ENCODE assay signal across 23 cellular contexts in genomic region chr11:6745018-6745417, GRCh38. TPM values are rescaled to one million over a fixed set of nuclear protein-coding genes. Genes with fewer than 3 reads are reported as not detected.
DNase-seq lines count a peak whose midpoint lies in the region; ATAC-seq and TF ChIP-seq lines count a peak whose summit lies in the region.
"Had no signal": no experiment of that assay in that cellular context is flagged by ENCODE, and none has a peak within 500 bp of the region (broad histone marks: within the 10 kb centered on the region; RNA-seq: fewer than 3 reads in every experiment).

No MANE protein-coding gene starts in this region.

- TF ChIP-seq CTCF in MM.1S (IDR thresholded peaks at IDR 0.05; ENCODE audit: low read length) = no peak
- no peak for TF ChIP-seq CTCF in upper lobe of left lung (IDR thresholded peaks at IDR 0.05)

- no peak overlapping the region for H3K4me3 Mint-ChIP-seq in activated CD4-positive, alpha-beta T cell treated with anti-CD3 and anti-CD28 coated beads, Interleukin-2, amount 10 ng/mL, durations not matched to agents 24 days and 14 days
- H3K4me3 Mint-ChIP-seq: neural progenitor cell, T-cell had no signal

- TF ChIP-seq POLR2A in upper lobe of left lung (IDR thresholded peaks at IDR 0.05) = no peak

- H3K9ac ChIP-seq in MM.1S (ENCODE audit: low read length) (peak overlapping the region; percentile 54; the same call in 1 of the 2 replicates), mucosa of rectum (ENCODE audit: low read depth in 1 of 2, low read length in 2 of 2) (peak overlapping the region in 1 of 2 donors; percentile 20)
- H3K9ac ChIP-seq: neural progenitor cell had no signal

- H3K36me3 ChIP-seq in MM.1S (replicated peaks; ENCODE audit: insufficient read depth, low read length) (no peaks in the 10 kb centered on the region), mucosa of rectum (ENCODE audit: control insufficient read depth in 2 of 2, insufficient read depth in 2 of 2, low read length in 2 of 2) (no peaks in the 10 kb centered on the region), upper lobe of left lung (no peaks in the 10 kb centered on the region)
- H3K36me3 ChIP-seq: BE2C, neural progenitor cell, thyroid gland had no signal

- peak; percentile 53 for DNase-seq in activated CD4-positive, alpha-beta T cell treated with anti-CD3 and anti-CD28 coated beads, Interleukin-2, amount 10 ng/mL, durations not matched to agents 24 days and 14 days
- DNase-seq in activated CD4-positive, alpha-beta T cell treated with anti-CD3 and anti-CD28 coated beads for 48 hours = no peak
- no peak for DNase-seq in MM.1S
- DNase-seq in upper lobe of left lung = no peak
- no peak for DNase-seq in GM19238 (ENCODE audit: insufficient read length, low spot score)
- no peak for DNase-seq in stimulated activated CD4-positive, alpha-beta T cell treated with anti-CD3 and anti-CD28 coated beads, Interleukin-1b, Interleukin-23, amount 100 ng/mL, for 48 hours
- DNase-seq: activated CD8-positive, alpha-beta memory T cell treated with anti-CD3 and anti-CD28 coated beads, Interleukin-2, amount 50 U/mL, for 48 hours; activated effector memory CD4-positive, alpha-beta T cell treated with Interleukin-2 at 50 U/mL for 16 hours; BE2C; DMS153; midbrain; NCI-H1105 treated with DMSO at 0.1 percent for 48 hours; NCI-H524 treated with DMSO at 0.1 percent for 48 hours; SHP77; T-cell; thyroid gland had no signal

- H3K36me3 Mint-ChIP-seq in activated CD4-positive, alpha-beta T cell treated with anti-CD3 and anti-CD28 coated beads, Interleukin-2, amount 10 ng/mL, durations not matched to agents 24 days and 14 days (ENCODE audit: low read depth) = peaks cover 7% of the 10 kb centered on the region
- H3K36me3 Mint-ChIP-seq: neural progenitor cell had no signal

- no peaks in the 10 kb centered on the region for H3K9me2 ChIP-seq in MM.1S (replicated peaks; ENCODE audit: insufficient read depth, low read length)

- H3K4me1 ChIP-seq in MM.1S (ENCODE audit: low read length) (peaks cover 22% of the 10 kb centered on the region), mucosa of rectum (ENCODE audit: control insufficient read depth in 2 of 2, insufficient read depth in 2 of 2, low read length in 2 of 2) (peaks cover 0 to 2% of the 10 kb centered on the region in 2 donors), upper lobe of left lung (peaks cover 0 to 9% (median 3%) of the 10 kb centered on the region in 4 donors)
- H3K4me1 ChIP-seq: BE2C, neural progenitor cell, thyroid gland had no signal

- no peaks in the 10 kb centered on the region for H4K20me1 ChIP-seq in MM.1S (ENCODE audit: insufficient read depth, low read length)

- peaks cover 35% of the 10 kb centered on the region for H3K4me1 Mint-ChIP-seq in activated CD4-positive, alpha-beta T cell treated with anti-CD3 and anti-CD28 coated beads, Interleukin-2, amount 10 ng/mL, durations not matched to agents 24 days and 14 days

- peaks cover 18% of the 10 kb centered on the region for H3F3A ChIP-seq in MM.1S (ENCODE audit: insufficient read depth, low read length)

- no peaks in the 10 kb centered on the region for H3K9me3 Mint-ChIP-seq in activated CD4-positive, alpha-beta T cell treated with anti-CD3 and anti-CD28 coated beads, Interleukin-2, amount 10 ng/mL, durations not matched to agents 24 days and 14 days
- H3K9me3 Mint-ChIP-seq: neural progenitor cell, T-cell had no signal

- peak overlapping the region; percentile 60 for H3K4me2 ChIP-seq in MM.1S (ENCODE audit: low read depth, low read length)
- H3K4me2 ChIP-seq: neural progenitor cell had no signal

- no peaks in the 10 kb centered on the region for H3K9me3 ChIP-seq in MM.1S (replicated peaks; ENCODE audit: insufficient read depth, low read length)
- H3K9me3 ChIP-seq in mucosa of rectum (ENCODE audit: control insufficient read depth in 2 of 2, low read length in 2 of 2) = no peaks in the 10 kb centered on the region
- H3K9me3 ChIP-seq in upper lobe of left lung = no peaks in the 10 kb centered on the region
- H3K9me3 ChIP-seq: BE2C, thyroid gland had no signal

- H3K79me2 ChIP-seq in MM.1S (ENCODE audit: low read length) = peaks cover 47% of the 10 kb centered on the region

- H3K27me3 ChIP-seq in MM.1S (replicated peaks; ENCODE audit: insufficient read depth, low read length) (no peaks in the 10 kb centered on the region), mucosa of rectum (ENCODE audit: control insufficient read depth in 2 of 2, insufficient read depth in 2 of 2, low read length in 2 of 2) (no peaks in the 10 kb centered on the region), upper lobe of left lung (no peaks in the 10 kb centered on the region)
- H3K27me3 ChIP-seq: neural progenitor cell, thyroid gland had no signal

- no peak overlapping the region for H3K27ac Mint-ChIP-seq in activated CD4-positive, alpha-beta T cell treated with anti-CD3 and anti-CD28 coated beads, Interleukin-2, amount 10 ng/mL, durations not matched to agents 24 days and 14 days
- H3K27ac Mint-ChIP-seq: neural progenitor cell, T-cell had no signal

- H2AFZ ChIP-seq in MM.1S (ENCODE audit: low read length) = no peak overlapping the region
- H2AFZ ChIP-seq: neural progenitor cell had no signal

- intact Hi-C loops in activated CD4-positive, alpha-beta T cell treated with anti-CD3 and anti-CD28 coated beads, Interleukin-2, amount 10 ng/mL, durations not matched to agents 24 days and 14 days (cut with micrococcal nuclease) = loop anchor here (5.0 kb wide), 2 partner anchors 423 to 508 kb away; partner anchors contain the start of genes CAVIN3 and CNGA4

- ATAC-seq in upper lobe of left lung (ENCODE audit: low FRiP score in 2 of 2) (no peak), HG03469 (IDR thresholded peaks at IDR 0.05; ENCODE audit: unreplicated experiment) (no peak)

- peak overlapping the region; percentile 73; the same call in 1 of the 2 replicates for H3K27ac ChIP-seq in MM.1S (ENCODE audit: low read length)
- peak overlapping the region; percentile 74 to 83 for H3K27ac ChIP-seq in mucosa of rectum (ENCODE audit: low read depth in 2 of 2, low read length in 2 of 2)
- H3K27ac ChIP-seq in upper lobe of left lung = peak overlapping the region; percentile 69 to 84 (median 78)
- H3K27ac ChIP-seq: 22Rv1, neural progenitor cell had no signal

- 51 to 63% methylated on average over 3 of the region's 4 CpGs for WGBS in upper lobe of left lung, 2 donors

- no peaks in the 10 kb centered on the region for H3K27me3 Mint-ChIP-seq in activated CD4-positive, alpha-beta T cell treated with anti-CD3 and anti-CD28 coated beads, Interleukin-2, amount 10 ng/mL, durations not matched to agents 24 days and 14 days
- H3K27me3 Mint-ChIP-seq: T-cell had no signal

- H3K4me3 ChIP-seq in MM.1S (ENCODE audit: low read length) (peak overlapping the region; percentile 64), mucosa of rectum (ENCODE audit: low read length in 2 of 2) (peak overlapping the region in 1 of 2 donors; percentile 73), upper lobe of left lung (peak overlapping the region in 3 of 4 donors; percentile 28 to 41 (median 40))
- H3K4me3 ChIP-seq: neural progenitor cell, thyroid gland had no signal

- TF ChIP-seq EP300 in upper lobe of left lung (IDR thresholded peaks at IDR 0.05) = no peak

RNA-seq across cellular contexts. Expression of gene OR2AG2, which starts 26.8 kb away (rescaled TPM):
- total RNA-seq in activated CD4-positive, alpha-beta T cell treated with anti-CD3 and anti-CD28 coated beads, Interleukin-2, amount 10 ng/mL, durations not matched to agents 24 days and 14 days = 0.62 and 0.70 TPM in 2 replicates
- total RNA-seq in upper lobe of left lung = under 1 TPM in 3 of 6 donors, not detected in 3; 0.13 to 0.59 (median 0.15) TPM
- total RNA-seq: LHCN-M2, T-cell had no signal

RNA-seq across cellular contexts. Expression of gene OR2AG1, which starts 37.8 kb away (rescaled TPM):
- total RNA-seq in activated CD4-positive, alpha-beta T cell treated with anti-CD3 and anti-CD28 coated beads, Interleukin-2, amount 10 ng/mL, durations not matched to agents 24 days and 14 days = not detected in 2 replicates
- not detected for total RNA-seq in upper lobe of left lung
- total RNA-seq: dermis microvascular lymphatic vessel endothelial cell, frontal cortex, LHCN-M2, T-cell, thyroid gland had no signal

RNA-seq across cellular contexts. Expression of gene OR6A2, which starts 54.5 kb away (rescaled TPM):
- total RNA-seq in activated CD4-positive, alpha-beta T cell treated with anti-CD3 and anti-CD28 coated beads, Interleukin-2, amount 10 ng/mL, durations not matched to agents 24 days and 14 days = 0.35 and 0.50 TPM in 2 replicates
- 1 to 10 TPM in 1 of 6 donors, under 1 TPM in 4, not detected in 1; 0.06 to 1.0 (median 0.15) TPM for total RNA-seq in upper lobe of left lung
- total RNA-seq: LHCN-M2 had no signal
